Comparison of ENCODE assay signal across 10 cellular contexts in the genomic region with DNA sequence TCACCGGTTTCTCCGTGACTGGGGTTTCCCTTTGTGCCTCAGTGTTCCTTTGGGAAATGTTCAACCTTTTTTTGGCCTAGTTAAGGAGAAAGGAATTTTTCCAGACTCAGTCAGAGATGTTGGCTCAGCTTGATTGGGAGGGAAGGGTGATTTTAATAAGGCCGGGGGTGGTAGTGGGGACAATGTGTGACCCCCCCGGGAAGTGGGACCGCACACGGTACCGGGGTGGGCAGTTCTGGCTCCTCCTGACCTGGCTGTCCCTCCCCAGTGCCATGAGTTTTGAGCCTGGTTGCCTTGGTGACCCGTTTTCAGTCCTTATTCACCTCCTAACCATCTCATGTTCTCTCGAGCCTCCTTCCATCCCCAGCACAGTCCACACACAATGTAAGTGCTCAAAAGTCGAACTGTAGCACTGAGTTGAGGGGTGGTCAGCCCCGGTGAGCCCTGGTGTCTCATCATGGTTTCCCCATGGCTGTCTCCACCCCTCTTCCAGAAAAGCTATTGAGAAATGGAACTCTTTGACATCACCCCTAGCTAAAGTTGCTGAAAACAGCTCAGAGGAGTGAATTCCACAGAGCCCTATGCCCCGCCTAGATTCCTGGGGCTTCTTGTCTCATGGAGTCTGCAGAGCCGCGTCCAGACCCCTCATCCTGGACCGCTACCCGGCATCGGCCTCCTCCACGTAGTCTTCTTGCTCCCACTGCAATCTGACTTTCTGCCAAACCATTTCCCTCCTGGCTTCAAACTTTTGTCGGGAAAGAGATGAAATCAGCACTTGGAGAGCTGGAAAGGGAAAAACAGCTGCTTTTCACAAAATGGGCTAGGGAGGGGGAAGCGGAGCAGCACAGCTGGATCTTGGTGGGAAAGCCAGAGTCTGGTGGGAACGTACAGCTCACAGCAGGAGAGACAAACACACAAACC.
DNase-seq lines count a peak whose midpoint lies in the region; ATAC-seq and TF ChIP-seq lines count a peak whose summit lies in the region.
"Had no signal": no experiment of that assay in that cellular context is flagged by ENCODE, and none has a peak within 500 bp of the region (broad histone marks: within the 10 kb centered on the region; RNA-seq: fewer than 3 reads in every experiment).

No MANE protein-coding gene starts in this region.

- intact Hi-C loops in uterus (cut with DNase I; ENCODE audit: low total_unique reads), result no loop called here

- H3K27me3 Mint-ChIP-seq in nephron progenitor cell (ENCODE audit: low read depth, poor library complexity), result peaks cover 8% of the 10 kb centered on the region

- H3K27me3 ChIP-seq in Peyer's patch (no peaks in the 10 kb centered on the region), uterus (no peaks in the 10 kb centered on the region)

- H3K36me3 ChIP-seq in Peyer's patch (no peaks in the 10 kb centered on the region), uterus (no peaks in the 10 kb centered on the region)

- peaks cover 19% of the 10 kb centered on the region for H3K4me1 Mint-ChIP-seq in nephron progenitor cell

- no peak for TF ChIP-seq CTCF in Peyer's patch (IDR thresholded peaks at IDR 0.05)
- no peak for TF ChIP-seq CTCF in fibroblast of pulmonary artery (IDR thresholded peaks at IDR 0.05; ENCODE audit: low read length, missing control alignments)
- TF ChIP-seq CTCF in nephron progenitor cell (IDR thresholded peaks at IDR 0.05), result no peak
- no peak for TF ChIP-seq CTCF in uterus (IDR thresholded peaks at IDR 0.05)

- H3K9me3 ChIP-seq in Peyer's patch (no peaks in the 10 kb centered on the region), uterus (no peaks in the 10 kb centered on the region)

- no peak overlapping the region for H3K4me3 Mint-ChIP-seq in nephron progenitor cell

- H3K9me3 Mint-ChIP-seq in nephron progenitor cell, result peaks cover 4% of the 10 kb centered on the region
- H3K9me3 Mint-ChIP-seq: activated naive CD4-positive, alpha-beta T cell treated with anti-CD3 and anti-CD28 coated beads, Interleukin-2, amount 50 U/mL, for 72 hours had no signal

- no peaks in the 10 kb centered on the region for H3K4me1 ChIP-seq in Peyer's patch
- no peaks in the 10 kb centered on the region for H3K4me1 ChIP-seq in uterus

- H3K36me3 Mint-ChIP-seq in nephron progenitor cell (ENCODE audit: low read depth), result no peaks in the 10 kb centered on the region
- H3K36me3 Mint-ChIP-seq: activated naive CD4-positive, alpha-beta T cell treated with anti-CD3 and anti-CD28 coated beads, Interleukin-2, amount 50 U/mL, for 72 hours had no signal

- DNase-seq in Peyer's patch, result peak in 1 of 3 donors; percentile 69
- peak; percentile 97 for DNase-seq in fibroblast of pulmonary artery (ENCODE audit: low read depth)
- DNase-seq in nephron progenitor cell, result no peak
- DNase-seq in uterus, result peak; percentile 88
- DNase-seq in SHP77 (lab: John Stamatoyannopoulos, UW), result no peak
- no peak for DNase-seq in NK-92 (lab: John Stamatoyannopoulos, UW; ENCODE audit: unreplicated experiment)
- DNase-seq: NCI-H345 had no signal

- no peak for TF ChIP-seq POLR2A in Peyer's patch (IDR thresholded peaks at IDR 0.05)
- TF ChIP-seq POLR2A in uterus (IDR thresholded peaks at IDR 0.05), result no peak

- H3K4me3 ChIP-seq in Peyer's patch (no peak overlapping the region), fibroblast of pulmonary artery (replicated peaks; ENCODE audit: low read depth, low read length) (peak overlapping the region; percentile 12), uterus (peak overlapping the region in 1 of 2 donors; percentile 6)
- H3K4me3 ChIP-seq: GM12878 had no signal

- H3K27ac Mint-ChIP-seq in nephron progenitor cell, result peak overlapping the region; percentile 24
- H3K27ac Mint-ChIP-seq: activated naive CD4-positive, alpha-beta T cell treated with anti-CD3 and anti-CD28 coated beads, Interleukin-2, amount 50 U/mL, for 72 hours had no signal

- H3K27ac ChIP-seq in Peyer's patch, result peak overlapping the region; percentile 57 to 82 (median 72)
- H3K27ac ChIP-seq in uterus, result peak overlapping the region; percentile 81 to 86

- ATAC-seq in HG03135 (IDR thresholded peaks at IDR 0.05; ENCODE audit: unreplicated experiment), result no peak
- ATAC-seq: activated naive CD4-positive, alpha-beta T cell treated with anti-CD3 and anti-CD28 coated beads, Interleukin-2, amount 50 U/mL, for 72 hours; GM12878 had no signal

Comparison
In these comparisons a context has a peak if more than half of its experiments do, and no peak if none do; other contexts are left out.
1. DNase-seq: peak in fibroblast of pulmonary artery (single experiment) and uterus (2 of 2); none in nephron progenitor cell (single experiment), SHP77 (0 of 2) and NK-92 (single experiment).